ENCODE assay signal across 1 cellular context in genomic region chr19:48745208-48745995, GRCh38.
TF ChIP-seq lines count a peak whose summit lies in the region.

No MANE protein-coding gene starts in this region.

TF ChIP-seq in endothelial cell of umbilical vein, 7 proteins besides CTCF, POLR2A, EP300 and RAD21 (continued from another document):
- no peak for TF ChIP-seq JUN (IDR thresholded peaks at IDR 0.05; ENCODE audit: borderline replicate concordance, insufficient read depth, insufficient read length, low read depth)
- no peak for TF ChIP-seq POLR2AphosphoS5 (IDR thresholded peaks at IDR 0.05; ENCODE audit: insufficient read depth, low read depth, low read length)
